8 cellular contexts compared by ENCODE assay signal in the genomic region with DNA sequence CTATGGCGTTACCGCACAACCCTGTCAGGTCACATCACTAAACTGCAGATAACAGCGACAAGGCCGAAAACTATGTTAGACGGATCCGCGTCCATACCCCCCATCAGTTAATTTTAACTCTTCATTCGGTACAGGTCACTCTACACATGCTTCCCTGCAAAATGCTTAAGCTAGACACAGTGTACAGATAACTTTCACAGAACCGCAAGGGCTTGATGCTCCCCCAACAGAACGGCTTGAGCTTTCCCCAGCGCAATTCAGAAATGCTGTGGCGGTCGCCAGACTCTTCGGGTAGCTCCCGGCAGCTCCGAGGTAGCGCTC. TPM values are rescaled to one million over a fixed set of nuclear protein-coding genes. Genes with fewer than 3 reads are reported as not detected.
DNase-seq lines count a peak whose midpoint lies in the region; ATAC-seq lines count a peak whose summit lies in the region.

No MANE protein-coding gene starts in this region.

- peak; percentile 33 for ATAC-seq in GM19397 (IDR thresholded peaks at IDR 0.05; ENCODE audit: unreplicated experiment)
- peak; percentile 24 for ATAC-seq in HG03457 (IDR thresholded peaks at IDR 0.05; ENCODE audit: unreplicated experiment)
- ATAC-seq in activated naive CD8-positive, alpha-beta T cell treated with anti-CD3 and anti-CD28 coated beads, Interleukin-2, amount 50 U/mL, for 24 hours: peak; percentile 41

- no peaks in the 10 kb centered on the region for H3K9me3 ChIP-seq in BLaER1
- no peaks in the 10 kb centered on the region for H3K9me3 ChIP-seq in thymus (ENCODE audit: control insufficient read depth)

- H4K20me1 ChIP-seq in BLaER1: no peaks in the 10 kb centered on the region

- H3K9ac ChIP-seq in BLaER1: peak overlapping the region; percentile 89

- H3K9me3 Mint-ChIP-seq in activated naive CD8-positive, alpha-beta T cell treated with anti-CD3 and anti-CD28 coated beads, Interleukin-2, amount 50 U/mL, for 24 hours: no peaks in the 10 kb centered on the region

- peaks cover 17% of the 10 kb centered on the region for H3K36me3 Mint-ChIP-seq in activated naive CD8-positive, alpha-beta T cell treated with anti-CD3 and anti-CD28 coated beads, Interleukin-2, amount 50 U/mL, for 24 hours (ENCODE audit: low read depth)

- DNase-seq in activated naive CD8-positive, alpha-beta T cell treated with anti-CD3 and anti-CD28 coated beads, Interleukin-2, amount 50 U/mL, for 24 hours: no peak
- DNase-seq in kidney glomerular epithelial cell (lab: John Stamatoyannopoulos, UW) (peak; percentile 79), DMS 273 treated with DMSO at 0.1 percent for 48 hours (lab: John Stamatoyannopoulos, UW) (no peak)
- no peak for DNase-seq in activated CD4-positive, alpha-beta T cell treated with anti-CD3 and anti-CD28 coated beads, Interleukin-2, amount 50 U/mL, for 1 hour

- H3K4me3 Mint-ChIP-seq in activated naive CD8-positive, alpha-beta T cell treated with anti-CD3 and anti-CD28 coated beads, Interleukin-2, amount 50 U/mL, for 24 hours: peak overlapping the region; percentile 98

- H3K27ac ChIP-seq in BLaER1 (peak overlapping the region; percentile 89), thymus (ENCODE audit: low read depth) (peak overlapping the region; percentile 93)

- H3K4me3 ChIP-seq in BLaER1 (peak overlapping the region; percentile 82), thymus (ENCODE audit: low read length) (peak overlapping the region; percentile 84)

- H3K27me3 ChIP-seq in BLaER1 (no peaks in the 10 kb centered on the region), thymus (ENCODE audit: control insufficient read depth, insufficient read depth) (no peaks in the 10 kb centered on the region)

- H3K36me3 ChIP-seq in BLaER1 (peaks cover 13% of the 10 kb centered on the region), thymus (ENCODE audit: control insufficient read depth, insufficient read depth) (peaks cover 1% of the 10 kb centered on the region)

- peaks cover 28% of the 10 kb centered on the region for H3K4me1 Mint-ChIP-seq in activated naive CD8-positive, alpha-beta T cell treated with anti-CD3 and anti-CD28 coated beads, Interleukin-2, amount 50 U/mL, for 24 hours

- peak overlapping the region; percentile 81 for H3K4me2 ChIP-seq in BLaER1

- H3K4me1 ChIP-seq in BLaER1 (peaks cover 34% of the 10 kb centered on the region), thymus (ENCODE audit: control insufficient read depth, insufficient read depth, low read length) (no peaks in the 10 kb centered on the region)

- peak overlapping the region; percentile 87 for H3K27ac Mint-ChIP-seq in activated naive CD8-positive, alpha-beta T cell treated with anti-CD3 and anti-CD28 coated beads, Interleukin-2, amount 50 U/mL, for 24 hours

- H3K27me3 Mint-ChIP-seq in activated naive CD8-positive, alpha-beta T cell treated with anti-CD3 and anti-CD28 coated beads, Interleukin-2, amount 50 U/mL, for 24 hours: peaks cover 5% of the 10 kb centered on the region

- WGBS in thymus: 1% methylated on average over 17 of the region's 17 CpGs

RNA-seq across cellular contexts. Expression of a gene that starts 0.3 kb away (rescaled TPM):
- polyA plus RNA-seq in thymus: 93.8 TPM
